19 cellular contexts compared by ENCODE assay signal in the genomic region with DNA sequence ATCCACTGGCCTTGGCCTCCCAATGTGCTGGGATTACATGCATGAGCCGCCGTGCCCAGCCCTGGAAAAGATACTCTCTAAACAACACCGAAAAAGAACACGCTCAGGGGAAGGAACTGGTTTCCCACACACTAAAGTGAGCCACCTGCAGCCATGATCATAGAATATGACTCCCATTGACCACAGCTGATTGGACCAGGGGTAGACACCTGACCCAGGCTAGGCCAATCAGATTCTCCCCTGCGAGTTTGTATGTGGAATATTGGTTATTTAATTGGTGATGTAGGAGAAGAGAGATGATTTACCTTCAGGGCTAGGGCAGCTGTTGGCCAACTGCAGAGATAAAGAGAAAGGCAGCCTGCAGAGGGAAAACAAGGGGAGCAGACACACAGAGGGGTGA. TPM values are rescaled to one million over a fixed set of nuclear protein-coding genes. Genes with fewer than 3 reads are reported as not detected.
DNase-seq lines count a peak whose midpoint lies in the region; ATAC-seq and TF ChIP-seq lines count a peak whose summit lies in the region.
"Had no signal": no experiment of that assay in that cellular context is flagged by ENCODE, and none has a peak within 500 bp of the region (broad histone marks: within the 10 kb centered on the region; RNA-seq: fewer than 3 reads in every experiment).

No MANE protein-coding gene starts in this region.

- H4K20me1 ChIP-seq in PC-3 (ENCODE audit: low read length) = no peaks in the 10 kb centered on the region

- H3K27me3 ChIP-seq in HL-60 (ENCODE audit: insufficient read depth, poor library complexity, severe bottlenecking) (no peaks in the 10 kb centered on the region), PC-3 (ENCODE audit: low read length) (no peaks in the 10 kb centered on the region)
- H3K27me3 ChIP-seq: upper lobe of right lung had no signal

- BruUV-seq in PC-3 (replicated peaks; lab: Mats Ljungman, UMichigan) = no TSS peak

- peaks cover 2% of the 10 kb centered on the region; the same call in 1 of the 2 replicates for H3K36me3 ChIP-seq in PC-3 (ENCODE audit: low read depth, low read length)

- H3K9me2 ChIP-seq in PC-3 (replicated peaks; ENCODE audit: low read length) = no peaks in the 10 kb centered on the region

- H2AFZ ChIP-seq in PC-3 (ENCODE audit: low read length) = no peak overlapping the region

- no peak overlapping the region for H3K9ac ChIP-seq in PC-3 (ENCODE audit: low read length)

- H3K27me3 Mint-ChIP-seq in naive B cell = no peaks in the 10 kb centered on the region
- H3K27me3 Mint-ChIP-seq: natural killer cell treated with Interleukin-12 subunit alpha and Interleukin-12 subunit beta and Interleukin-15 and Interleukin-18, amount 100 ng/mL, for 72 hours had no signal

- no peaks in the 10 kb centered on the region for H3K9me3 ChIP-seq in PC-3 (ENCODE audit: low read length)
- H3K9me3 ChIP-seq: upper lobe of right lung had no signal

- peaks cover 0 to 8% (median 0%) of the 10 kb centered on the region in 7 donors for H3K9me3 Mint-ChIP-seq in naive B cell
- H3K9me3 Mint-ChIP-seq: natural killer cell treated with Interleukin-12 subunit alpha and Interleukin-12 subunit beta and Interleukin-15 and Interleukin-18, amount 100 ng/mL, for 72 hours had no signal

- intact Hi-C loops in PC-3 (cut with micrococcal nuclease) = no loop called here

- H3K4me3 ChIP-seq in HL-60 (replicated peaks; ENCODE audit: insufficient read depth, low read length) = no peak overlapping the region
- no peak overlapping the region for H3K4me3 ChIP-seq in PC-3 (ENCODE audit: low read length)
- H3K4me3 ChIP-seq: upper lobe of right lung had no signal

- CTCF ChIA-PET in PC-3 (lab: Charles Lee) = no interaction called here

- no peak for TF ChIP-seq CTCF in HL-60 (IDR thresholded peaks at IDR 0.05; ENCODE audit: insufficient read depth, low read length)
- no peak for TF ChIP-seq CTCF in PC-3 (conservative IDR thresholded peaks at IDR 0.05; ENCODE audit: low read depth, low read length)

- peak overlapping the region; percentile 76 to 100 (median 98) for H3K27ac Mint-ChIP-seq in naive B cell
- H3K27ac Mint-ChIP-seq: natural killer cell treated with Interleukin-12 subunit alpha and Interleukin-12 subunit beta and Interleukin-15 and Interleukin-18, amount 100 ng/mL, for 72 hours had no signal

- H3K4me2 ChIP-seq in PC-3 (ENCODE audit: low read length) = no peak overlapping the region

- ATAC-seq in PC-3 = peak; percentile 27; the same call in 1 of the 2 replicates
- ATAC-seq in naive B cell (ENCODE audit: low read depth in 2 of 2) = no peak
- ATAC-seq in HG03565 (IDR thresholded peaks at IDR 0.05; ENCODE audit: unreplicated experiment) = no peak
- ATAC-seq: natural killer cell treated with Interleukin-12 subunit alpha and Interleukin-12 subunit beta and Interleukin-15 and Interleukin-18, amount 100 ng/mL, for 72 hours had no signal

- peaks cover 37 to 78% (median 70%) of the 10 kb centered on the region in 3 donors for H3K4me1 Mint-ChIP-seq in naive B cell

- peak; percentile 10 for DNase-seq in NCI-H2227 (lab: John Stamatoyannopoulos, UW; ENCODE audit: unreplicated experiment)
- DNase-seq in NCI-H2227 treated with DMSO at 0.1 percent for 48 hours (lab: John Stamatoyannopoulos, UW) = no peak
- no peak for DNase-seq in HL-60 (ENCODE audit: low read depth in 1 of 2, low spot score in 1 of 2)
- DNase-seq in PC-3 = no peak
- DNase-seq in naive B cell = no peak
- DNase-seq in activated naive CD4-positive, alpha-beta T cell treated with Interleukin-2 at 50 U/mL for 16 hours = no peak
- no peak for DNase-seq in effector CD4-positive, alpha-beta T cell
- DNase-seq: activated CD4-positive, alpha-beta T cell treated with anti-CD3 and anti-CD28 coated beads for 4 hours; activated CD8-positive, alpha-beta memory T cell treated with anti-CD3 and anti-CD28 coated beads, Interleukin-2, amount 50 U/mL, for 4 hours; activated gamma-delta T cell treated with Interleukin-2 at 50 U/mL for 16 hours; caudate nucleus; KG1; mesenchymal stem cell; NCI-H1417; stimulated activated CD4-positive, alpha-beta T cell treated with anti-CD3 and anti-CD28 coated beads, Interleukin-2, amount 100 ng/mL, for 48 hours; upper lobe of right lung had no signal

- H3K27ac ChIP-seq in HL-60 (replicated peaks) (peak overlapping the region; percentile 74), PC-3 (ENCODE audit: low read length) (no peak overlapping the region)
- H3K27ac ChIP-seq: C4-2B had no signal

- no peaks in the 10 kb centered on the region for H3K79me2 ChIP-seq in PC-3 (ENCODE audit: low read length)

- H3F3A ChIP-seq in PC-3 (ENCODE audit: low read length, unreplicated experiment) = no peaks in the 10 kb centered on the region

- H3K4me3 Mint-ChIP-seq in naive B cell = peak overlapping the region in 7 of 8 donors; percentile 27 to 79 (median 67)
- H3K4me3 Mint-ChIP-seq: natural killer cell treated with Interleukin-12 subunit alpha and Interleukin-12 subunit beta and Interleukin-15 and Interleukin-18, amount 100 ng/mL, for 72 hours had no signal

- peaks cover 0 to 13% of the 10 kb centered on the region in 2 donors for H3K36me3 Mint-ChIP-seq in naive B cell

- POLR2A ChIA-PET in PC-3 (lab: Charles Lee; ENCODE audit: unreplicated experiment) = no interaction called here

- peaks cover 8% of the 10 kb centered on the region for H3K4me1 ChIP-seq in PC-3 (ENCODE audit: insufficient read depth, low read length)

RNA-seq across cellular contexts. Expression of a gene that starts 9.0 kb away (rescaled TPM):
- total RNA-seq in PC-3 (2014; rRNA removed) = 26.5 and 29.0 TPM in 2 replicates
- polyA plus RNA-seq in naive B cell (ENCODE audit: low read depth in 6 of 6) = 100 to 1,000 TPM; 154 to 303 (median 222) TPM

RNA-seq across cellular contexts. Expression of a gene that starts 37.9 kb away (rescaled TPM):
- total RNA-seq in PC-3 (2014; rRNA removed) = 23.7 and 31.6 TPM in 2 replicates
- 10 to 100 TPM in 2 of 6 donors, 1 to 10 TPM in 4; 3.8 to 15.0 (median 8.2) TPM for polyA plus RNA-seq in naive B cell (ENCODE audit: low read depth in 6 of 6)

RNA-seq across cellular contexts. Expression of a gene that starts 38.2 kb away (rescaled TPM):
- total RNA-seq in PC-3 (2014; rRNA removed) = 69.7 and 85.3 TPM in 2 replicates
- polyA plus RNA-seq in naive B cell (ENCODE audit: low read depth in 6 of 6) = 10 to 100 TPM in 5 of 6 donors, 1 to 10 TPM in 1; 8.8 to 20.1 (median 12.7) TPM
